In genomic region chr14:21072102-21072501, GRCh38 we compare ENCODE assay signal across 9 cellular contexts. TPM values are rescaled to one million over a fixed set of nuclear protein-coding genes. Genes with fewer than 3 reads are reported as not detected.
DNase-seq lines count a peak whose midpoint lies in the region; ATAC-seq, FAIRE-seq and TF ChIP-seq lines count a peak whose summit lies in the region.
"Had no signal": no experiment of that assay in that cellular context is flagged by ENCODE, and none has a peak within 500 bp of the region (broad histone marks: within the 10 kb centered on the region; RNA-seq: fewer than 3 reads in every experiment).

No MANE protein-coding gene starts in this region.

- H3K4me1 Mint-ChIP-seq in HFFc6 (ENCODE audit: low read depth) (peaks cover 38% of the 10 kb centered on the region), T-helper 17 cell (peaks cover 43% of the 10 kb centered on the region)

- peak overlapping the region; percentile 70 to 88 (median 78) for H3K27ac ChIP-seq in pancreas

- peaks cover 0 to 9% (median 5%) of the 10 kb centered on the region in 3 donors for H3K4me1 ChIP-seq in pancreas

- H3K9me3 ChIP-seq in T-helper 17 cell (ENCODE audit: control insufficient read depth, low read length, poor library complexity, severe bottlenecking) = no peaks in the 10 kb centered on the region
- no peaks in the 10 kb centered on the region for H3K9me3 ChIP-seq in pancreas

- 44 to 54% methylated on average over 4 of the region's 4 CpGs for WGBS in pancreas, 2 donors

- H3K4me3 ChIP-seq in fibroblast of villous mesenchyme (ENCODE audit: low read depth, low read length) (peak overlapping the region; percentile 83), pancreas (peak overlapping the region in 2 of 4 donors; percentile 65 to 77)

- intact Hi-C loops in pancreas (cut with DNase I) = no loop called here

- peak overlapping the region; percentile 95 for H3K4me3 Mint-ChIP-seq in HFFc6
- H3K4me3 Mint-ChIP-seq in T-helper 17 cell = peak overlapping the region; percentile 87

- H3K27me3 Mint-ChIP-seq in HFFc6 (ENCODE audit: insufficient read depth) = peaks cover 6% of the 10 kb centered on the region
- H3K27me3 Mint-ChIP-seq in T-helper 17 cell = peaks cover 70% of the 10 kb centered on the region

- no peaks in the 10 kb centered on the region for H3K27me3 ChIP-seq in pancreas

- H3K27ac Mint-ChIP-seq in HFFc6 (peak overlapping the region; percentile 97), T-helper 17 cell (peak overlapping the region; percentile 95)

- ATAC-seq in T-helper 17 cell = no peak
- ATAC-seq in pancreas = no peak
- no peak for ATAC-seq in GM18909 (IDR thresholded peaks at IDR 0.05; ENCODE audit: poor library complexity, unreplicated experiment)

- H3K36me3 Mint-ChIP-seq in HFFc6 (ENCODE audit: low read depth) (peaks cover 14% of the 10 kb centered on the region), T-helper 17 cell (ENCODE audit: low read depth) (peaks cover 14% of the 10 kb centered on the region)

- FAIRE-seq in pancreas (lab: Jason Lieb, UNC) = no peak

- no peaks in the 10 kb centered on the region for H3K9me3 Mint-ChIP-seq in HFFc6

- H3K36me3 ChIP-seq in pancreas = peaks cover 0 to 17% (median 13%) of the 10 kb centered on the region in 3 donors

- DNase-seq in HFFc6 (peak; percentile 75), T-helper 17 cell (no peak), fibroblast of villous mesenchyme (ENCODE audit: low read depth) (peak; percentile 66), pancreas (no peak), NCI-H2081 treated with DMSO at 0.1 percent for 48 hours (lab: John Stamatoyannopoulos, UW) (no peak), NCI-H2107 (lab: John Stamatoyannopoulos, UW) (no peak), activated gamma-delta T cell (lab: John Stamatoyannopoulos, UW) (no peak)

- TF ChIP-seq CTCF in HFFc6 (IDR thresholded peaks at IDR 0.05) (peak; percentile 24; the same call in 1 of the 2 replicates), fibroblast of villous mesenchyme (IDR thresholded peaks at IDR 0.05; ENCODE audit: insufficient read depth, low read depth, low read length) (peak; percentile 4), pancreas (IDR thresholded peaks at IDR 0.05) (no peak)

RNA-seq across cellular contexts. Expression of gene ARHGEF40, which starts 2.0 kb away (rescaled TPM):
- total RNA-seq in HFFc6 (2021; fragmentation: NEBNext Ultra II Directional; extraction: Animal tissue kit (Norgen Biotek cat#: 25700)) = 10 to 100 TPM; 30.4 to 43.0 (median 40.8) TPM
- 10 to 100 TPM; 12.0 to 17.3 TPM for total RNA-seq in T-helper 17 cell
- 39.6 and 45.3 TPM in 2 replicates for total RNA-seq in fibroblast of villous mesenchyme
- total RNA-seq in pancreas = 10 to 100 TPM; 24.5 to 58.0 (median 36.4) TPM
- polyA plus RNA-seq in pancreas = 10 to 100 TPM; 68.8 to 77.0 TPM

RNA-seq across cellular contexts. Expression of gene RNASE8, which starts 14.5 kb away (rescaled TPM):
- total RNA-seq in HFFc6 (2021; fragmentation: NEBNext Ultra II Directional; extraction: Animal tissue kit (Norgen Biotek cat#: 25700)) = not detected
- total RNA-seq in T-helper 17 cell (not detected), fibroblast of villous mesenchyme (not detected in 2 replicates), pancreas (not detected)
- not detected for polyA plus RNA-seq in pancreas
- polyA plus RNA-seq: thymus had no signal

RNA-seq across cellular contexts. Expression of gene ZNF219, which starts 26.4 kb away (rescaled TPM):
- 10 to 100 TPM in 2 of 6 experiments, 1 to 10 TPM in 4; 5.3 to 11.2 (median 6.6) TPM for total RNA-seq in HFFc6 (2021; fragmentation: NEBNext Ultra II Directional; extraction: Animal tissue kit (Norgen Biotek cat#: 25700))
- total RNA-seq in T-helper 17 cell = 10 to 100 TPM; 13.8 to 20.6 TPM
- total RNA-seq in fibroblast of villous mesenchyme = 1.7 and 2.6 TPM in 2 replicates
- 10 to 100 TPM; 13.5 to 23.6 (median 16.1) TPM for total RNA-seq in pancreas
- 10 to 100 TPM; 19.8 to 20.5 TPM for polyA plus RNA-seq in pancreas

RNA-seq across cellular contexts. Expression of gene TMEM253, which starts 28.8 kb away (rescaled TPM):
- under 1 TPM in 2 of 6 experiments, not detected in 4; 0.18 to 0.35 TPM for total RNA-seq in HFFc6 (2021; fragmentation: NEBNext Ultra II Directional; extraction: Animal tissue kit (Norgen Biotek cat#: 25700))
- total RNA-seq in T-helper 17 cell = 1 to 10 TPM in 1 of 2 donors, not detected in 1; 1.3 TPM
- 0.64 TPM in 1 of 2 replicates, not detected in the other for total RNA-seq in fibroblast of villous mesenchyme
- 1 to 10 TPM in 2 of 6 donors, under 1 TPM in 4; 0.16 to 1.6 (median 0.56) TPM for total RNA-seq in pancreas
- 1 to 10 TPM; 1.8 to 4.9 TPM for polyA plus RNA-seq in pancreas

RNA-seq across cellular contexts. Expression of gene RNASE7, which starts 29.9 kb away (rescaled TPM):
- not detected for total RNA-seq in HFFc6 (2021; fragmentation: NEBNext Ultra II Directional; extraction: Animal tissue kit (Norgen Biotek cat#: 25700))
- not detected for total RNA-seq in T-helper 17 cell
- total RNA-seq in fibroblast of villous mesenchyme = not detected in 2 replicates
- total RNA-seq in pancreas = under 1 TPM in 4 of 6 donors, not detected in 2; 0.23 to 0.78 (median 0.28) TPM
- under 1 TPM in 1 of 2 donors, not detected in 1; 0.11 TPM for polyA plus RNA-seq in pancreas

Comparison
In these comparisons a context has a peak if more than half of its experiments do, and no peak if none do; other contexts are left out.
1. DNase-seq: peak in HFFc6 (single experiment) and fibroblast of villous mesenchyme (single experiment); none in T-helper 17 cell (0 of 3), pancreas (0 of 6), NCI-H2081 treated with DMSO at 0.1 percent for 48 hours (single experiment), NCI-H2107 (single experiment) and activated gamma-delta T cell (single experiment).
2. CTCF ChIP-seq: peak in HFFc6 (single experiment) and fibroblast of villous mesenchyme (single experiment); none in pancreas (0 of 4).